ENCODE assay signal across 25 cellular contexts in the genomic region with DNA sequence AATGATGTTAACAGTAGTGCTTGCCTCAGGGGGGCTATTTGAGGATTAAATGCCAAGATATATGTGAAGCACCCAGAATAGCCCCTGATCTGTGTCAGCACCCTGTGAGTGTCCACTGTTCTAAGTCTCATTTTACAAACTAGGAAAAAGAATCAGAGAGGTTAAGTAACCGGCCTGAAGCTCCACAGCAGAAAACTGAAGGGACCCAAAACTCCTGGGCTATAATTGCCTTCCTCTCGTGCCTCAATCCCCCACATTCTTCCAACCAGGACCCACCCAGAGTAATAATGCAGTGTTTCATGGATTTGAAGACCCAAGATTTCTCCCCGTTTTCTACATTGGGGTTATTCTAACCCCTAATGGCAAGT. TPM values are rescaled to one million over a fixed set of nuclear protein-coding genes. Genes with fewer than 3 reads are reported as not detected.
DNase-seq lines count a peak whose midpoint lies in the region; ATAC-seq and TF ChIP-seq lines count a peak whose summit lies in the region.
"Had no signal": no experiment of that assay in that cellular context is flagged by ENCODE, and none has a peak within 500 bp of the region (broad histone marks: within the 10 kb centered on the region; RNA-seq: fewer than 3 reads in every experiment).

No MANE protein-coding gene starts in this region.

- no peaks in the 10 kb centered on the region for H3K9me2 ChIP-seq in OCI-LY7 (ENCODE audit: insufficient read depth, low read length)

- BruUV-seq in OCI-LY7 (replicated peaks; lab: Mats Ljungman, UMichigan), result no TSS peak

- H3K36me3 Mint-ChIP-seq in T-cell, result no peaks in the 10 kb centered on the region

- no peak overlapping the region for H3K4me2 ChIP-seq in OCI-LY7 (ENCODE audit: low read length)

- no peak overlapping the region for H3K4me3 Mint-ChIP-seq in T-cell
- H3K4me3 Mint-ChIP-seq: activated CD8-positive, alpha-beta T cell treated with anti-CD3 and anti-CD28 coated beads, Interleukin-2, amount 10 ng/mL, durations not matched to agents 7 days and 5 days; activated T-cell treated with anti-CD3 and anti-CD28 coated beads, Interleukin-2, amount 50 U/mL, for 24 hours; T-helper 2 cell treated with Interferon-gamma antibody and Interleukin-4, amounts not matched to agents 5 μg/mL and 100 μg/mL, for 36 hours had no signal

- H3K4me1 ChIP-seq in right atrium auricular region (peaks cover 0 to 60% of the 10 kb centered on the region in 2 donors), OCI-LY7 (ENCODE audit: insufficient read depth, low read length, poor library complexity, severe bottlenecking) (no peaks in the 10 kb centered on the region)
- H3K4me1 ChIP-seq: prostate gland had no signal

- CTCF ChIA-PET in T-cell (lab: Charles Lee), result no interaction called here
- CTCF ChIA-PET in OCI-LY7 (lab: Charles Lee; ENCODE audit: unreplicated experiment), result no interaction called here

- no peak overlapping the region for H2AFZ ChIP-seq in OCI-LY7 (ENCODE audit: low read length)

- no peaks in the 10 kb centered on the region for H3K9me3 ChIP-seq in right atrium auricular region
- H3K9me3 ChIP-seq in OCI-LY7 (ENCODE audit: low read length), result no peaks in the 10 kb centered on the region
- H3K9me3 ChIP-seq: prostate gland, SJSA1, suprapubic skin, uterus had no signal

- H3K9me3 Mint-ChIP-seq in T-cell, result no peaks in the 10 kb centered on the region
- H3K9me3 Mint-ChIP-seq: activated T-cell treated with anti-CD3 and anti-CD28 coated beads, Interleukin-2, amount 50 U/mL, for 24 hours; T-helper 2 cell treated with Interferon-gamma antibody and Interleukin-4, amounts not matched to agents 5 μg/mL and 100 μg/mL, for 36 hours had no signal

- H3K4me3 ChIP-seq in right atrium auricular region (no peak overlapping the region), fibroblast of villous mesenchyme (ENCODE audit: low read depth, low read length) (peak overlapping the region; percentile 47), OCI-LY7 (ENCODE audit: low read depth, low read length, poor library complexity, severe bottlenecking) (no peak overlapping the region)
- H3K4me3 ChIP-seq: prostate gland, SJSA1, suprapubic skin, uterus had no signal

- H3K36me3 ChIP-seq in right atrium auricular region, result peaks cover 24% of the 10 kb centered on the region
- no peaks in the 10 kb centered on the region for H3K36me3 ChIP-seq in OCI-LY7 (ENCODE audit: insufficient read depth, low read length)
- H3K36me3 ChIP-seq: uterus had no signal

- intact Hi-C loops in Right ventricle myocardium superior (cut with DNase I), result no loop called here
- intact Hi-C loops in OCI-LY7 (cut with micrococcal nuclease; ENCODE audit: unreplicated experiment), result no loop called here

- ATAC-seq in Right ventricle myocardium superior (ENCODE audit: poor library complexity) (no peak), HG03565 (IDR thresholded peaks at IDR 0.05; ENCODE audit: unreplicated experiment) (no peak), T-cell (replicated peaks in 1 of 4) (no peak)
- ATAC-seq: activated CD8-positive, alpha-beta T cell treated with anti-CD3 and anti-CD28 coated beads, Interleukin-2, amount 10 ng/mL, durations not matched to agents 7 days and 5 days had no signal

- H3K27ac Mint-ChIP-seq in T-cell, result no peak overlapping the region
- H3K27ac Mint-ChIP-seq: activated CD8-positive, alpha-beta T cell treated with anti-CD3 and anti-CD28 coated beads, Interleukin-2, amount 10 ng/mL, durations not matched to agents 7 days and 5 days; activated T-cell treated with anti-CD3 and anti-CD28 coated beads, Interleukin-2, amount 50 U/mL, for 24 hours; T-helper 2 cell treated with Interferon-gamma antibody and Interleukin-4, amounts not matched to agents 5 μg/mL and 100 μg/mL, for 36 hours had no signal

- H4K20me1 ChIP-seq in OCI-LY7 (ENCODE audit: insufficient read depth, low read length), result no peaks in the 10 kb centered on the region

- no peaks in the 10 kb centered on the region for H3K27me3 ChIP-seq in right atrium auricular region
- H3K27me3 ChIP-seq: SJSA1, suprapubic skin, uterus had no signal

- H3K27ac ChIP-seq in right atrium auricular region (peak overlapping the region; percentile 72 to 74), OCI-LY7 (ENCODE audit: low read depth, low read length, poor library complexity, severe bottlenecking) (no peak overlapping the region)
- H3K27ac ChIP-seq: prostate gland, SJSA1, suprapubic skin had no signal

- DNase-seq in right atrium auricular region (ENCODE audit: low spot score) (no peak), Right ventricle myocardium superior (no peak), fibroblast of villous mesenchyme (ENCODE audit: low read depth) (no peak), T-cell (no peak), OCI-LY7 (ENCODE audit: low spot score) (no peak)
- DNase-seq: ACHN; activated CD4-positive, CD25-positive, alpha-beta regulatory T cell; activated CD8-positive, alpha-beta T cell treated with anti-CD3 and anti-CD28 coated beads, Interleukin-2, amount 10 ng/mL, durations not matched to agents 7 days and 5 days; activated naive CD4-positive, alpha-beta T cell treated with Interleukin-2 at 50 U/mL for 16 hours; activated T-cell treated with anti-CD3 and anti-CD28 coated beads, Interleukin-2, amount 50 U/mL, for 24 hours; amygdala; caudate nucleus; DMS153; GF-D8; midbrain; NCI-H1436 treated with DMSO at 0.1 percent for 48 hours; NCI-H226; uterus had no signal

- POLR2A ChIA-PET in T-cell (lab: Charles Lee), result no interaction called here
- POLR2A ChIA-PET in OCI-LY7 (lab: Charles Lee), result no interaction called here

- peaks cover 0 to 8% (median 6%) of the 10 kb centered on the region in 3 donors for H3K4me1 Mint-ChIP-seq in T-cell

- no peak for TF ChIP-seq CTCF in right atrium auricular region (IDR thresholded peaks at IDR 0.05)
- no peak for TF ChIP-seq CTCF in fibroblast of villous mesenchyme (IDR thresholded peaks at IDR 0.05; ENCODE audit: insufficient read depth, low read depth, low read length)
- no peak for TF ChIP-seq CTCF in OCI-LY7 (conservative IDR thresholded peaks at IDR 0.05; ENCODE audit: low read length)

- no peaks in the 10 kb centered on the region for H3K79me2 ChIP-seq in OCI-LY7 (ENCODE audit: insufficient read depth, low read depth, low read length)

- peaks cover 11 to 28% of the 10 kb centered on the region in 2 donors for H3K27me3 Mint-ChIP-seq in T-cell

RNA-seq across cellular contexts. Expression of a gene that starts 2.3 kb away (rescaled TPM):
- total RNA-seq in right atrium auricular region, result 100 to 1,000 TPM in 1 of 2 donors, 10 to 100 TPM in 1; 72.4 to 104 TPM
- 32.1 TPM for total RNA-seq in Right ventricle myocardium superior
- 114 and 156 TPM in 2 replicates for total RNA-seq in fibroblast of villous mesenchyme
- total RNA-seq in T-cell, result 1 to 10 TPM; 1.2 to 3.4 (median 2.8) TPM
- total RNA-seq in OCI-LY7 (2014; rRNA removed; shearing (Covaris generic)), result not detected in 2 replicates
- not detected in 2 replicates for total RNA-seq in OCI-LY7 (2022)

RNA-seq across cellular contexts. Expression of a gene that starts 25.2 kb away (rescaled TPM):
- total RNA-seq in right atrium auricular region (1 to 10 TPM; 2.3 to 3.1 TPM), Right ventricle myocardium superior (3.9 TPM), fibroblast of villous mesenchyme (2.6 and 5.6 TPM in 2 replicates), T-cell (1 to 10 TPM in 3 of 5 donors, under 1 TPM in 2; 0.57 to 2.7 (median 1.0) TPM), OCI-LY7 (2022) (not detected in 2 replicates)
- total RNA-seq in OCI-LY7 (2014; rRNA removed; shearing (Covaris generic)), result not detected in 2 replicates

RNA-seq across cellular contexts. Expression of a gene that starts 32.7 kb away (rescaled TPM):
- total RNA-seq in right atrium auricular region, result not detected
- not detected for total RNA-seq in Right ventricle myocardium superior
- total RNA-seq in fibroblast of villous mesenchyme, result 0.32 and 0.43 TPM in 2 replicates
- total RNA-seq in T-cell, result not detected
- not detected in 2 replicates for total RNA-seq in OCI-LY7 (2014; rRNA removed; shearing (Covaris generic))
- not detected in 2 replicates for total RNA-seq in OCI-LY7 (2022)
- total RNA-seq: activated CD8-positive, alpha-beta T cell treated with anti-CD3 and anti-CD28 coated beads, Interleukin-2, amount 10 ng/mL, durations not matched to agents 7 days and 5 days; glomerular endothelial cell; prostate gland; suprapubic skin; uterus had no signal

RNA-seq across cellular contexts. Expression of a gene that starts 52.9 kb away (rescaled TPM):
- total RNA-seq in right atrium auricular region, result not detected
- total RNA-seq in Right ventricle myocardium superior, result not detected
- under 0.01 and 0.32 TPM in 2 replicates for total RNA-seq in fibroblast of villous mesenchyme
- not detected for total RNA-seq in T-cell
- not detected in 2 replicates for total RNA-seq in OCI-LY7 (2014; rRNA removed; shearing (Covaris generic))
- total RNA-seq in OCI-LY7 (2022), result not detected in 2 replicates
- total RNA-seq: activated CD8-positive, alpha-beta T cell treated with anti-CD3 and anti-CD28 coated beads, Interleukin-2, amount 10 ng/mL, durations not matched to agents 7 days and 5 days; glomerular endothelial cell; M059J; prostate gland; SJSA1; suprapubic skin; uterus had no signal
